Comparison of ENCODE assay signal across 28 cellular contexts in genomic region chr10:36126076-36126475, GRCh38.
"Had no signal": no experiment of that assay in that cellular context is flagged by ENCODE, and none has a peak within 500 bp of the region (broad histone marks: within the 10 kb centered on the region; RNA-seq: fewer than 3 reads in every experiment).

No MANE protein-coding gene starts in this region.

- H3K4me1 ChIP-seq: body of pancreas, Peyer's patch had no signal

- DNase-seq: activated CD4-positive, alpha-beta memory T cell treated with anti-CD3 and anti-CD28 coated beads, Interleukin-2, amount 10 ng/mL, durations not matched to agents 7 days and 5 days; activated CD4-positive, alpha-beta T cell treated with anti-CD3 and anti-CD28 coated beads for 1 hour; activated CD4-positive, alpha-beta T cell treated with anti-CD3 and anti-CD28 coated beads for 48 hours; activated CD4-positive, CD25-positive, alpha-beta regulatory T cell; activated CD8-positive, alpha-beta memory T cell treated with anti-CD3 and anti-CD28 coated beads for 24 hours; activated CD8-positive, alpha-beta memory T cell treated with anti-CD3 and anti-CD28 coated beads, Interleukin-2, amount 10 ng/mL, durations not matched to agents 7 days and 5 days; activated CD8-positive, alpha-beta memory T cell treated with anti-CD3 and anti-CD28 coated beads, Interleukin-2, amount 50 U/mL, for 48 hours; activated effector memory CD4-positive, alpha-beta T cell treated with Interleukin-2 at 50 U/mL for 16 hours; activated naive CD4-positive, alpha-beta T cell treated with anti-CD3 and anti-CD28 coated beads, Interleukin-2, amount 10 ng/mL, durations not matched to agents 7 days and 5 days; activated naive CD8-positive, alpha-beta T cell treated with anti-CD3 and anti-CD28 coated beads for 36 hours; activated T-cell treated with anti-CD3 and anti-CD28 coated beads, Interleukin-2, amount 50 U/mL, for 48 hours; amygdala; body of pancreas; central memory CD4-positive, alpha-beta T cell; KG1; MM.1S; MV-4-11; NCI-H1092; NCI-H1436 treated with DMSO at 0.1 percent for 48 hours; NCI-H1694 treated with DMSO at 0.1 percent for 48 hours; NCI-H2029; NCI-H345; NCI-H524 treated with DMSO at 0.1 percent for 48 hours; Peyer's patch; Right ventricle myocardium superior; RPMI8226; T1000; WERI-Rb-1 had no signal

- H3K36me3 ChIP-seq: Peyer's patch, WERI-Rb-1 had no signal

- H3K4me3 ChIP-seq: body of pancreas, Peyer's patch had no signal

- H3K27ac ChIP-seq: body of pancreas, Peyer's patch, WERI-Rb-1 had no signal

- ATAC-seq: activated CD8-positive, alpha-beta memory T cell treated with anti-CD3 and anti-CD28 coated beads, Interleukin-2, amount 10 ng/mL, durations not matched to agents 7 days and 5 days; body of pancreas had no signal

- H3K27me3 ChIP-seq: body of pancreas, Peyer's patch had no signal

- H3K9me3 ChIP-seq: body of pancreas, Peyer's patch had no signal
